Comparison of ENCODE assay signal across 26 cellular contexts in the genomic region with DNA sequence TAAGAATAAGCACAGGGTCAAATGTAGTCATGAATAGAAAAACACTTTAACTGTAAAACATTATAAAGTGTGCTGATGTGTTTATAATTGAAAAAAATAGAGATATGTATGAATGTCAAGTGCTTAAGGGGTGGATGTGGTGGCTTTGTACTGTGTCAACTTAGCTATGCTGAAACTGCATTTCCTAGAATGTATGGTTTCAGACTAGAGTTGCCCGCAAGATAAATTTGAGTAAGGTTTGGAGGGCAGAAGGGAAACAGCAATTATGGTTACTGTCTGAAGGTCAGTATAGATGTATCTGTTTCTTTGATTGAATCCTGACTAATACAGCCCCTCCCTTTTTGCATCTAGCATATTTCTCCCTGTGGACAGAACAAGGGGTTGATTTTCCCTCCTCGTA.
"Had no signal": no experiment of that assay in that cellular context is flagged by ENCODE, and none has a peak within 500 bp of the region (broad histone marks: within the 10 kb centered on the region; RNA-seq: fewer than 3 reads in every experiment).

No MANE protein-coding gene starts in this region.

- H3K27ac ChIP-seq: colonic mucosa, coronary artery, dorsolateral prefrontal cortex, epithelial cell of prostate, esophagus muscularis mucosa, esophagus squamous epithelium, foreskin keratinocyte, gastrocnemius medialis, gastroesophageal sphincter, heart left ventricle, heart right ventricle, hepatocyte had no signal

- H3K4me3 Mint-ChIP-seq: dendritic cell treated with granulocyte-macrophage colony-stimulating factor and Interleukin-4, amounts not matched to agents 40 ng/mL and 50 ng/mL, for 4 days; effector memory CD8-positive, alpha-beta T cell; endodermal cell had no signal

- H3K27me3 Mint-ChIP-seq: dendritic cell treated with granulocyte-macrophage colony-stimulating factor and Interleukin-4, amounts not matched to agents 40 ng/mL and 50 ng/mL, for 4 days had no signal

- H3K9me3 Mint-ChIP-seq: dendritic cell treated with granulocyte-macrophage colony-stimulating factor and Interleukin-4, amounts not matched to agents 40 ng/mL and 50 ng/mL, for 4 days; effector memory CD8-positive, alpha-beta T cell had no signal

- DNase-seq: colonic mucosa; cortex of kidney; dermis blood vessel endothelial cell; dorsolateral prefrontal cortex; effector CD4-positive, alpha-beta T cell; effector CD8-positive, alpha-beta T cell; effector memory CD4-positive, alpha-beta T cell; effector memory CD8-positive, alpha-beta T cell; endodermal cell; erythroblast; esophagus squamous epithelium; foreskin fibroblast; foreskin keratinocyte; foreskin melanocyte; gastrocnemius medialis; glutamatergic neuron; head of caudate nucleus; heart left ventricle; heart right ventricle had no signal

- ATAC-seq: effector memory CD8-positive, alpha-beta T cell; esophagus mucosa; foreskin keratinocyte; gastrocnemius medialis; gastroesophageal sphincter; heart left ventricle; heart right ventricle had no signal

- H3K27me3 ChIP-seq: colonic mucosa, foreskin keratinocyte, gastrocnemius medialis, heart left ventricle, hepatocyte had no signal

- H3K4me2 ChIP-seq: hepatocyte had no signal

- H3K4me1 ChIP-seq: colonic mucosa, esophagus muscularis mucosa, esophagus squamous epithelium, foreskin keratinocyte, gastrocnemius medialis, gastroesophageal sphincter, heart left ventricle, heart right ventricle had no signal

- H2AFZ ChIP-seq: hepatocyte had no signal

- H3K4me3 ChIP-seq: colonic mucosa, coronary artery, dorsolateral prefrontal cortex, esophagus muscularis mucosa, esophagus squamous epithelium, gastrocnemius medialis, gastroesophageal sphincter, heart left ventricle, heart right ventricle, hepatocyte had no signal

- H3K36me3 ChIP-seq: colonic mucosa, esophagus muscularis mucosa, esophagus squamous epithelium, gastrocnemius medialis, gastroesophageal sphincter, heart left ventricle, heart right ventricle had no signal

- H3K79me2 ChIP-seq: hepatocyte had no signal

- H3K27ac Mint-ChIP-seq: dendritic cell treated with granulocyte-macrophage colony-stimulating factor and Interleukin-4, amounts not matched to agents 40 ng/mL and 50 ng/mL, for 4 days; effector memory CD8-positive, alpha-beta T cell; endodermal cell had no signal

- H3K9me3 ChIP-seq: colonic mucosa, esophagus muscularis mucosa, esophagus squamous epithelium, gastrocnemius medialis, gastroesophageal sphincter had no signal
